Comparison of ENCODE assay signal across 15 cellular contexts in the genomic region with DNA sequence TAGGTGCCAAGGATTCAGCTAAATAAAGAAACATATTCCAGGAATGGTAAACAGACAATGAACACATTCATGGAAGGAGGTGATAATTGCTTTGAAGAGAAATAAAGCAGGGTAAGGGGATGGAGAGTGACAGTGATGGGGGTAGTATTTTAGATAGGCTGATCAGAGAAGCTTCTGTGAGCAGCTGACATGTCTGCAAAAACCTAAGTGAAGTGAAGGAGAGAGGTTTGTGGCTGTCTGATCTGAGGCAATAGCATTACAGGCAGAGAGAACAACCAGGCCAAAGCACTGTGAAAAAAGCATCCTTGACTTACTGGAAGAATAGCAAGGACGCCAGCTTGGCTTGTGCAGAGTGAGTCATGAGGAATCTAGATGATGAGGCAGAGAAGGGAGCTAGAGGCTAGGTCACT.
DNase-seq lines count a peak whose midpoint lies in the region; ATAC-seq and TF ChIP-seq lines count a peak whose summit lies in the region.
"Had no signal": no experiment of that assay in that cellular context is flagged by ENCODE, and none has a peak within 500 bp of the region (broad histone marks: within the 10 kb centered on the region; RNA-seq: fewer than 3 reads in every experiment).

No MANE protein-coding gene starts in this region.

- no peak overlapping the region for H3K4me2 ChIP-seq in PC-3 (ENCODE audit: low read length)
- H3K4me2 ChIP-seq in GM23338: no peak overlapping the region
- H3K4me2 ChIP-seq: smooth muscle cell had no signal

- no peak overlapping the region for H3K4me3 ChIP-seq in PC-3 (ENCODE audit: low read length)
- no peak overlapping the region for H3K4me3 ChIP-seq in fibroblast of pulmonary artery (replicated peaks; ENCODE audit: low read depth, low read length)
- H3K4me3 ChIP-seq in GM23338: no peak overlapping the region
- H3K4me3 ChIP-seq: smooth muscle cell, upper lobe of left lung had no signal

- H3K27me3 Mint-ChIP-seq in mesothelial cell of epicardium (ENCODE audit: low read depth) (no peaks in the 10 kb centered on the region), GM23338 (ENCODE audit: insufficient read depth, low read depth, poor library complexity) (peaks cover 3% of the 10 kb centered on the region)

- H3K9me3 ChIP-seq in PC-3 (ENCODE audit: low read length): no peaks in the 10 kb centered on the region
- H3K9me3 ChIP-seq: upper lobe of left lung had no signal

- no TSS peak for BruUV-seq in PC-3 (replicated peaks; lab: Mats Ljungman, UMichigan)

- H3K27me3 ChIP-seq in PC-3 (ENCODE audit: low read length) (no peaks in the 10 kb centered on the region), GM23338 (ENCODE audit: insufficient read depth) (no peaks in the 10 kb centered on the region)
- H3K27me3 ChIP-seq: upper lobe of left lung had no signal

- DNase-seq in AG08396 (ENCODE audit: low spot score) (peak; percentile 77), PC-3 (peak; percentile 36), fibroblast of pulmonary artery (ENCODE audit: low read depth) (peak; percentile 40), non-pigmented ciliary epithelial cell (ENCODE audit: low read depth) (peak; percentile 20), mesothelial cell of epicardium (ENCODE audit: low spot score in 2 of 2, unreplicated experiment in 2 of 2) (no peak), GM23338 (ENCODE audit: low spot score) (no peak), HK-2 (ENCODE audit: unreplicated experiment) (no peak)
- DNase-seq: activated CD4-positive, alpha-beta T cell treated with anti-CD3 and anti-CD28 coated beads for 1 hour; activated T-cell treated with anti-CD3 and anti-CD28 coated beads, Interleukin-2, amount 50 U/mL, for 72 hours; DMS53; NCI-H2029 treated with DMSO at 0.1 percent for 48 hours; NK-92 treated with Interleukin-12 subunit alpha and Interleukin-12 subunit beta, amount 100 ng/mL, for 24 hours; upper lobe of left lung had no signal

- no peak overlapping the region for H3K9ac ChIP-seq in PC-3 (ENCODE audit: low read length)

- H3K4me3 Mint-ChIP-seq in mesothelial cell of epicardium (no peak overlapping the region), GM23338 (no peak overlapping the region)
- H3K4me3 Mint-ChIP-seq: activated T-cell treated with anti-CD3 and anti-CD28 coated beads, Interleukin-2, amount 50 U/mL, for 72 hours had no signal

- H3K27ac ChIP-seq in PC-3 (ENCODE audit: low read length) (no peak overlapping the region), GM23338 (ENCODE audit: low read depth) (no peak overlapping the region)
- H3K27ac ChIP-seq: upper lobe of left lung had no signal

- H3K27ac Mint-ChIP-seq in mesothelial cell of epicardium (no peak overlapping the region), GM23338 (no peak overlapping the region)
- H3K27ac Mint-ChIP-seq: activated T-cell treated with anti-CD3 and anti-CD28 coated beads, Interleukin-2, amount 50 U/mL, for 72 hours had no signal

- H3K9me3 Mint-ChIP-seq in mesothelial cell of epicardium: no peaks in the 10 kb centered on the region
- H3K9me3 Mint-ChIP-seq in GM23338: no peaks in the 10 kb centered on the region

- POLR2A ChIA-PET in PC-3 (lab: Charles Lee; ENCODE audit: unreplicated experiment): no interaction called here

- H3K79me2 ChIP-seq in PC-3 (ENCODE audit: low read length): no peaks in the 10 kb centered on the region
- H3K79me2 ChIP-seq in GM23338 (replicated peaks; ENCODE audit: insufficient read depth): no peaks in the 10 kb centered on the region

- H3K36me3 ChIP-seq in PC-3 (ENCODE audit: low read depth, low read length) (no peaks in the 10 kb centered on the region), GM23338 (ENCODE audit: insufficient read depth) (no peaks in the 10 kb centered on the region)
- H3K36me3 ChIP-seq: upper lobe of left lung had no signal

- H3K4me1 Mint-ChIP-seq in mesothelial cell of epicardium (no peaks in the 10 kb centered on the region), GM23338 (peaks cover 3% of the 10 kb centered on the region; the same call in 2 of the 3 replicates)

- intact Hi-C loops in PC-3 (cut with micrococcal nuclease): no loop called here

- H3F3A ChIP-seq in PC-3 (ENCODE audit: low read length, unreplicated experiment): no peaks in the 10 kb centered on the region
- H3F3A ChIP-seq in GM23338 (replicated peaks; ENCODE audit: low read depth): no peaks in the 10 kb centered on the region

- no peaks in the 10 kb centered on the region for H3K36me3 Mint-ChIP-seq in mesothelial cell of epicardium
- no peaks in the 10 kb centered on the region for H3K36me3 Mint-ChIP-seq in GM23338 (ENCODE audit: low read depth)

- H3K4me1 ChIP-seq in PC-3 (ENCODE audit: insufficient read depth, low read length) (peaks cover 4% of the 10 kb centered on the region), GM23338 (ENCODE audit: insufficient read depth) (no peaks in the 10 kb centered on the region)
- H3K4me1 ChIP-seq: upper lobe of left lung had no signal

- TF ChIP-seq CTCF in PC-3 (conservative IDR thresholded peaks at IDR 0.05; ENCODE audit: low read depth, low read length) (no peak), fibroblast of pulmonary artery (IDR thresholded peaks at IDR 0.05; ENCODE audit: low read length, missing control alignments) (no peak), mesothelial cell of epicardium (IDR thresholded peaks at IDR 0.05; ENCODE audit: unreplicated experiment) (no peak), GM23338 (conservative IDR thresholded peaks at IDR 0.05; ENCODE audit: low read depth in 2 of 2) (no peak)

- ATAC-seq in PC-3 (peak; percentile 35; the same call in 1 of the 2 replicates), GM23338 (no peak), GM21619 (IDR thresholded peaks at IDR 0.05; ENCODE audit: unreplicated experiment) (no peak)
- ATAC-seq: activated T-cell treated with anti-CD3 and anti-CD28 coated beads, Interleukin-2, amount 50 U/mL, for 72 hours had no signal

- no peaks in the 10 kb centered on the region for H3K9me2 ChIP-seq in PC-3 (replicated peaks; ENCODE audit: low read length)
- peaks cover 9% of the 10 kb centered on the region for H3K9me2 ChIP-seq in GM23338 (ENCODE audit: insufficient read depth)

- CTCF ChIA-PET in PC-3 (lab: Charles Lee): no interaction called here

- H2AFZ ChIP-seq in PC-3 (ENCODE audit: low read length): no peak overlapping the region
- no peak overlapping the region for H2AFZ ChIP-seq in GM23338

- H4K20me1 ChIP-seq in PC-3 (ENCODE audit: low read length) (no peaks in the 10 kb centered on the region), GM23338 (replicated peaks; ENCODE audit: insufficient read depth) (no peaks in the 10 kb centered on the region)

TF ChIP-seq in GM23338, 12 proteins besides CTCF, POLR2A, EP300 and RAD21 (continues in another document):
- no peak for TF ChIP-seq CREB1 (CRISPR knock-in tag; IDR thresholded peaks at IDR 0.05; ENCODE audit: low read depth)
- TF ChIP-seq STAT1 (IDR thresholded peaks at IDR 0.05; ENCODE audit: unreplicated experiment): no peak
- TF ChIP-seq JUNB (IDR thresholded peaks at IDR 0.05; ENCODE audit: unreplicated experiment): no peak
- TF ChIP-seq, protein P1, sequence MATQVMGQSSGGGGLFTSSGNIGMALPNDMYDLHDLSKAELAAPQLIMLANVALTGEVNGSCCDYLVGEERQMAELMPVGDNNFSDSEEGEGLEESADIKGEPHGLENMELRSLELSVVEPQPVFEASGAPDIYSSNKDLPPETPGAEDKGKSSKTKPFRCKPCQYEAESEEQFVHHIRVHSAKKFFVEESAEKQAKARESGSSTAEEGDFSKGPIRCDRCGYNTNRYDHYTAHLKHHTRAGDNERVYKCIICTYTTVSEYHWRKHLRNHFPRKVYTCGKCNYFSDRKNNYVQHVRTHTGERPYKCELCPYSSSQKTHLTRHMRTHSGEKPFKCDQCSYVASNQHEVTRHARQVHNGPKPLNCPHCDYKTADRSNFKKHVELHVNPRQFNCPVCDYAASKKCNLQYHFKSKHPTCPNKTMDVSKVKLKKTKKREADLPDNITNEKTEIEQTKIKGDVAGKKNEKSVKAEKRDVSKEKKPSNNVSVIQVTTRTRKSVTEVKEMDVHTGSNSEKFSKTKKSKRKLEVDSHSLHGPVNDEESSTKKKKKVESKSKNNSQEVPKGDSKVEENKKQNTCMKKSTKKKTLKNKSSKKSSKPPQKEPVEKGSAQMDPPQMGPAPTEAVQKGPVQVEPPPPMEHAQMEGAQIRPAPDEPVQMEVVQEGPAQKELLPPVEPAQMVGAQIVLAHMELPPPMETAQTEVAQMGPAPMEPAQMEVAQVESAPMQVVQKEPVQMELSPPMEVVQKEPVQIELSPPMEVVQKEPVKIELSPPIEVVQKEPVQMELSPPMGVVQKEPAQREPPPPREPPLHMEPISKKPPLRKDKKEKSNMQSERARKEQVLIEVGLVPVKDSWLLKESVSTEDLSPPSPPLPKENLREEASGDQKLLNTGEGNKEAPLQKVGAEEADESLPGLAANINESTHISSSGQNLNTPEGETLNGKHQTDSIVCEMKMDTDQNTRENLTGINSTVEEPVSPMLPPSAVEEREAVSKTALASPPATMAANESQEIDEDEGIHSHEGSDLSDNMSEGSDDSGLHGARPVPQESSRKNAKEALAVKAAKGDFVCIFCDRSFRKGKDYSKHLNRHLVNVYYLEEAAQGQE (IDR thresholded peaks at IDR 0.05; ENCODE audit: unreplicated experiment): no peak
- no peak for TF ChIP-seq POLR2AphosphoS5 (IDR thresholded peaks at IDR 0.05; ENCODE audit: low read depth)

Comparison
In these comparisons a context has a peak if more than half of its experiments do, and no peak if none do; other contexts are left out.
1. DNase-seq: peak in AG08396 (single experiment), PC-3 (single experiment), fibroblast of pulmonary artery (single experiment) and non-pigmented ciliary epithelial cell (single experiment); none in mesothelial cell of epicardium (0 of 2), GM23338 (single experiment) and HK-2 (single experiment).